12 cellular contexts compared by ENCODE assay signal in genomic region chr3:195910499-195910845, GRCh38. TPM values are rescaled to one million over a fixed set of nuclear protein-coding genes. Genes with fewer than 3 reads are reported as not detected.
DNase-seq lines count a peak whose midpoint lies in the region; ATAC-seq, FAIRE-seq and TF ChIP-seq lines count a peak whose summit lies in the region.
"Had no signal": no experiment of that assay in that cellular context is flagged by ENCODE, and none has a peak within 500 bp of the region (broad histone marks: within the 10 kb centered on the region; RNA-seq: fewer than 3 reads in every experiment).

No MANE protein-coding gene starts in this region.

- H3K36me3 ChIP-seq in transverse colon: no peaks in the 10 kb centered on the region
- H3K36me3 ChIP-seq: ascending aorta, pancreas had no signal

- peaks cover 15 to 48% (median 39%) of the 10 kb centered on the region in 4 donors for H3K4me1 ChIP-seq in transverse colon

- no peak for TF ChIP-seq CTCF in mesothelial cell of epicardium (IDR thresholded peaks at IDR 0.05; ENCODE audit: unreplicated experiment)
- TF ChIP-seq CTCF in transverse colon (IDR thresholded peaks at IDR 0.05): no peak

- intact Hi-C loops in transverse colon (cut with DNase I; ENCODE audit: low total_unique reads): loop anchor here (5.0 kb wide), 1 partner anchor 48 kb away; no protein-coding TSS in a partner anchor

- H3K36me3 Mint-ChIP-seq in activated naive CD4-positive, alpha-beta T cell treated with anti-CD3 and anti-CD28 coated beads, Interleukin-2, amount 10 ng/mL, durations not matched to agents 7 days and 5 days: peaks cover 14% of the 10 kb centered on the region
- peaks cover 4% of the 10 kb centered on the region for H3K36me3 Mint-ChIP-seq in activated naive CD8-positive, alpha-beta T cell treated with anti-CD3 and anti-CD28 coated beads, Interleukin-2, amount 10 ng/mL, durations not matched to agents 7 days and 5 days
- peaks cover 3% of the 10 kb centered on the region for H3K36me3 Mint-ChIP-seq in mesothelial cell of epicardium

- H3K4me3 Mint-ChIP-seq in activated naive CD4-positive, alpha-beta T cell treated with anti-CD3 and anti-CD28 coated beads, Interleukin-2, amount 10 ng/mL, durations not matched to agents 7 days and 5 days: peak overlapping the region; percentile 73
- H3K4me3 Mint-ChIP-seq in activated naive CD8-positive, alpha-beta T cell treated with anti-CD3 and anti-CD28 coated beads, Interleukin-2, amount 10 ng/mL, durations not matched to agents 7 days and 5 days: peak overlapping the region; percentile 68
- peak overlapping the region; percentile 71 for H3K4me3 Mint-ChIP-seq in mesothelial cell of epicardium

- no peak overlapping the region for H3K4me3 ChIP-seq in transverse colon

- POLR2A ChIA-PET in activated naive CD8-positive, alpha-beta T cell treated with anti-CD3 and anti-CD28 coated beads, Interleukin-2, amount 10 ng/mL, durations not matched to agents 7 days and 5 days (lab: Charles Lee): interaction anchor here (6.0 kb wide), 1 partner anchor 14 kb away, joined by 172 read pairs; no protein-coding TSS in a partner anchor

- no peak for TF ChIP-seq POLR2A in transverse colon (IDR thresholded peaks at IDR 0.05)

- H3K27ac Mint-ChIP-seq in activated naive CD4-positive, alpha-beta T cell treated with anti-CD3 and anti-CD28 coated beads, Interleukin-2, amount 10 ng/mL, durations not matched to agents 7 days and 5 days: peak overlapping the region; percentile 86
- H3K27ac Mint-ChIP-seq in activated naive CD8-positive, alpha-beta T cell treated with anti-CD3 and anti-CD28 coated beads, Interleukin-2, amount 10 ng/mL, durations not matched to agents 7 days and 5 days: peak overlapping the region; percentile 10
- H3K27ac Mint-ChIP-seq in mesothelial cell of epicardium: peak overlapping the region; percentile 79

- WGBS in transverse colon (ENCODE audit: low coverage in 1 of 2), 2 donors: 91 to 93% methylated on average over 3 to 8 of the region's 8 CpGs

- FAIRE-seq in RCC 7860 (lab: Jason Lieb, UNC): no peak
- FAIRE-seq: GM12891, pancreas had no signal

- no peaks in the 10 kb centered on the region for H3K9me3 ChIP-seq in transverse colon
- H3K9me3 ChIP-seq: ascending aorta, pancreas had no signal

- in situ Hi-C loops in transverse colon (cut with MboI; ENCODE audit: low pct_ligation_motif_present in 1 of 4, low pct_unique_long_range_greater_than_20kb in 1 of 4, low sequenced_read_pairs in 3 of 4): loop anchor here in 2 of 4 donors (5.0 to 10.0 kb wide), 2 partner anchors 46 to 48 kb away; no protein-coding TSS in a partner anchor

- H3K27ac ChIP-seq in transverse colon: peak overlapping the region; percentile 50 to 83 (median 66)

- no peaks in the 10 kb centered on the region for H3K9me3 Mint-ChIP-seq in activated naive CD4-positive, alpha-beta T cell treated with anti-CD3 and anti-CD28 coated beads, Interleukin-2, amount 10 ng/mL, durations not matched to agents 7 days and 5 days
- no peaks in the 10 kb centered on the region for H3K9me3 Mint-ChIP-seq in activated naive CD8-positive, alpha-beta T cell treated with anti-CD3 and anti-CD28 coated beads, Interleukin-2, amount 10 ng/mL, durations not matched to agents 7 days and 5 days
- no peaks in the 10 kb centered on the region for H3K9me3 Mint-ChIP-seq in mesothelial cell of epicardium

- ATAC-seq in activated naive CD8-positive, alpha-beta T cell treated with anti-CD3 and anti-CD28 coated beads, Interleukin-2, amount 10 ng/mL, durations not matched to agents 7 days and 5 days (ENCODE audit: low read depth): no peak
- no peak for ATAC-seq in GM18519 (IDR thresholded peaks at IDR 0.05; ENCODE audit: low FRiP score, unreplicated experiment)

- no peaks in the 10 kb centered on the region for H3K27me3 ChIP-seq in transverse colon
- H3K27me3 ChIP-seq: ascending aorta, pancreas had no signal

- no peak for DNase-seq in activated naive CD4-positive, alpha-beta T cell treated with anti-CD3 and anti-CD28 coated beads, Interleukin-2, amount 10 ng/mL, durations not matched to agents 7 days and 5 days
- DNase-seq in activated naive CD4-positive, alpha-beta T cell treated with anti-CD3 and anti-CD28 coated beads, Interleukin-2, amount 50 U/mL, for 16 hours: no peak
- DNase-seq in activated naive CD8-positive, alpha-beta T cell treated with anti-CD3 and anti-CD28 coated beads, Interleukin-2, amount 10 ng/mL, durations not matched to agents 7 days and 5 days: no peak
- DNase-seq in mesothelial cell of epicardium (ENCODE audit: low spot score in 2 of 2, unreplicated experiment in 2 of 2) (no peak), transverse colon (no peak), NCI-H226 (no peak), RCC 7860 (ENCODE audit: low spot score) (no peak)
- DNase-seq: NCI-H446 treated with DMSO at 0.1 percent for 48 hours had no signal

- TF ChIP-seq EP300 in transverse colon (IDR thresholded peaks at IDR 0.05; ENCODE audit: low read depth): no peak

- peaks cover 40% of the 10 kb centered on the region for H3K4me1 Mint-ChIP-seq in activated naive CD4-positive, alpha-beta T cell treated with anti-CD3 and anti-CD28 coated beads, Interleukin-2, amount 10 ng/mL, durations not matched to agents 7 days and 5 days
- peaks cover 20% of the 10 kb centered on the region for H3K4me1 Mint-ChIP-seq in activated naive CD8-positive, alpha-beta T cell treated with anti-CD3 and anti-CD28 coated beads, Interleukin-2, amount 10 ng/mL, durations not matched to agents 7 days and 5 days
- H3K4me1 Mint-ChIP-seq in mesothelial cell of epicardium: peaks cover 41% of the 10 kb centered on the region

- H3K27me3 Mint-ChIP-seq in activated naive CD4-positive, alpha-beta T cell treated with anti-CD3 and anti-CD28 coated beads, Interleukin-2, amount 10 ng/mL, durations not matched to agents 7 days and 5 days: peaks cover 14% of the 10 kb centered on the region
- peaks cover 2% of the 10 kb centered on the region for H3K27me3 Mint-ChIP-seq in activated naive CD8-positive, alpha-beta T cell treated with anti-CD3 and anti-CD28 coated beads, Interleukin-2, amount 10 ng/mL, durations not matched to agents 7 days and 5 days
- H3K27me3 Mint-ChIP-seq in mesothelial cell of epicardium (ENCODE audit: low read depth): peaks cover 24% of the 10 kb centered on the region

- CTCF ChIA-PET in activated naive CD4-positive, alpha-beta T cell treated with anti-CD3 and anti-CD28 coated beads, Interleukin-2, amount 10 ng/mL, durations not matched to agents 7 days and 5 days (lab: Charles Lee): interaction anchor here (2.1 to 8.1 kb wide), 4 partner anchors 15 to 52 kb away, joined by 5 to 118 read pairs (median 65); no protein-coding TSS in a partner anchor

RNA-seq across cellular contexts. Expression of gene TNK2, which starts 2.1 kb away (rescaled TPM):
- 100 to 1,000 TPM; 136 to 166 TPM for total RNA-seq in activated naive CD8-positive, alpha-beta T cell treated with anti-CD3 and anti-CD28 coated beads, Interleukin-2, amount 10 ng/mL, durations not matched to agents 7 days and 5 days
- total RNA-seq in mesothelial cell of epicardium (45.8 to 49.1 TPM (median 47.6 TPM) in 3 replicates), transverse colon (10 to 100 TPM; 19.1 to 74.1 (median 21.3) TPM)

Comparison
In these comparisons a context has a peak if more than half of its experiments do, and no peak if none do; other contexts are left out.
1. H3K27ac Mint-ChIP-seq: peak in every context shown above with its lines; median percentile 86 in activated naive CD4-positive, alpha-beta T cell treated with anti-CD3 and anti-CD28 coated beads, Interleukin-2, amount 10 ng/mL, durations not matched to agents 7 days and 5 days; 79 in mesothelial cell of epicardium; 10 in activated naive CD8-positive, alpha-beta T cell treated with anti-CD3 and anti-CD28 coated beads, Interleukin-2, amount 10 ng/mL, durations not matched to agents 7 days and 5 days.